Comparison of ENCODE assay signal across 9 cellular contexts in the genomic region with DNA sequence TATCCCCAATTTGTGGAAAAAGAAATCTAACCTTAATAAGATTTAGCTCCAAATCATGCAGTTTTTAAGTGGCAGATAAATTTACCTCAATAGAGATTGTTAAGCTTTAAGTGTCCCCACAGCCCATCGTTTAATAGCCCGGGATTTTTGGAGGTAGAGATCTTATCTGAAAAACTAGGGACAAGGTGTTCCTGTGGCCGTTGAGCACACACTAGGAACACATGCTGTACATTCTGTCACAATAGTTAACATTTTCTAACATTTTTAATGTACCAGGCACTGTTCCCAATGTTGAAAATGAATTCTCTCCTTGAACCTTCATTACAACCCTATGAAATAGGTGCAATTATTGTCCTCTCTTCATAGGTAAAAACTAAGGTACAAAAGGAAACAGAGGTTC.
"Had no signal": no experiment of that assay in that cellular context is flagged by ENCODE, and none has a peak within 500 bp of the region (broad histone marks: within the 10 kb centered on the region; RNA-seq: fewer than 3 reads in every experiment).

No MANE protein-coding gene starts in this region.

- H3K9me3 ChIP-seq: HAP-1 had no signal

- H3K27ac ChIP-seq: GM23248 had no signal

- ATAC-seq: GM23338, HCT116 had no signal

- H3K4me1 ChIP-seq: HAP-1 had no signal

- DNase-seq: GM23248, GOT3, H7, H9, HCEC 1CT, HFFc6 had no signal

- H3K4me3 ChIP-seq: GM23248, GM23338, HAP-1 had no signal

- H3K36me3 ChIP-seq: HAP-1 had no signal
